10 cellular contexts compared by ENCODE assay signal in the genomic region with DNA sequence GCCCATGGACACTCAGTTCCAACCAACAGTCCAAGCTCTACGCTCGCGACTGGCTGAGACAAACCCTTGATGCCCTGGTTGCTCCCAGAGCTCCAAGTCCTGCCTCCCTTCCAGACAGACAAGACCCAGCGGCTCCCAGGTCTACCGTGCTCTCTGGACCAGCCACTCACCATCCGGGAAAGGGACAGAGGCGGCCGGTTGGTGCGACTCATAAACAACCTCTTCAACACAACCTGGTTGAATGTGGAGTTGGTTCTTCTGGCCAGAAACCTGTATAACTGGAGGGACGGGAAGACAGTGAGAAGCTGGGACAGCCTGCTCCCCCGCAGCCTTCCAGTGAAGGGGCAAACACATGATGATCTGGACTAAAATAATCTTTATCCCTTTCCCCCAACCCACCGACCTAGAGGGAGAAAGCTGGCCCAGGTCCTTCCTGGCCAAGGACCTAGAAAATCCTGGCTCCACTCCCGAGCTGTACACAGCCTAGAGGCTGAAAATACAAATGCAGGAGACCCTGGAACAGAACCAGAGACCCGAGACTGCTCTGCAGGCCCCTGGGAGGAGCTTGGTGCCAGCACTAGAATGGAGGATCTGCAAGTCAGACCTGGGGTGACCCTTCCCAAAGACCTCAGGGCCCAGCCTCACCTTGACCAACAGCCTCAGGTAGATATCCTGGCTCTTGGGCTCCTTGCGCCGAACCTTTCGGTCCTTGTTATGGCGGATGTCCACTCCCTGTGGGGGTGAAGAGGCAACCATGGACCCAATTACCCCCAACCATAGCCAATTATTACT. TPM values are rescaled to one million over a fixed set of nuclear protein-coding genes. Genes with fewer than 3 reads are reported as not detected.
DNase-seq lines count a peak whose midpoint lies in the region; ATAC-seq, FAIRE-seq and TF ChIP-seq lines count a peak whose summit lies in the region.
"Had no signal": no experiment of that assay in that cellular context is flagged by ENCODE, and none has a peak within 500 bp of the region (broad histone marks: within the 10 kb centered on the region; RNA-seq: fewer than 3 reads in every experiment).

No MANE protein-coding gene starts in this region.

- H3K9me3 ChIP-seq in ascending aorta (no peaks in the 10 kb centered on the region), right lobe of liver (no peaks in the 10 kb centered on the region), transverse colon (no peaks in the 10 kb centered on the region)

- peaks cover 35% of the 10 kb centered on the region for H3K4me1 Mint-ChIP-seq in activated naive CD4-positive, alpha-beta T cell treated with anti-CD3 and anti-CD28 coated beads, Interleukin-2, amount 50 U/mL, for 24 hours

- TF ChIP-seq POLR2A in right lobe of liver (IDR thresholded peaks at IDR 0.05) (no peak), transverse colon (IDR thresholded peaks at IDR 0.05) (no peak)

- in situ Hi-C loops in transverse colon (cut with MboI; ENCODE audit: low pct_ligation_motif_present in 1 of 4, low pct_unique_long_range_greater_than_20kb in 1 of 4, low sequenced_read_pairs in 3 of 4): no loop called here

- H3K9me3 Mint-ChIP-seq in activated naive CD4-positive, alpha-beta T cell treated with anti-CD3 and anti-CD28 coated beads, Interleukin-2, amount 50 U/mL, for 24 hours: no peaks in the 10 kb centered on the region

- no peak for TF ChIP-seq CTCF in ascending aorta (IDR thresholded peaks at IDR 0.05)
- no peak for TF ChIP-seq CTCF in right lobe of liver (IDR thresholded peaks at IDR 0.05)
- peak in 1 of 5 experiments; percentile 23 for TF ChIP-seq CTCF in transverse colon (IDR thresholded peaks at IDR 0.05)
- TF ChIP-seq CTCF in D721Med (IDR thresholded peaks at IDR 0.05; ENCODE audit: insufficient read depth, missing control alignments): no peak

- peak overlapping the region; percentile 96 for H3K4me3 Mint-ChIP-seq in activated naive CD4-positive, alpha-beta T cell treated with anti-CD3 and anti-CD28 coated beads, Interleukin-2, amount 50 U/mL, for 24 hours

- WGBS in right lobe of liver (ENCODE audit: insufficient coverage, low coverage, low lambda C conversion rate, missing lambda C conversion rate): 53% methylated on average over 12 of the region's 18 CpGs
- 41% methylated on average over 17 of the region's 18 CpGs; no CpG with 5 or more reads in 1 of the 2 donors for WGBS in transverse colon (ENCODE audit: low coverage in 1 of 2), 2 donors

- DNase-seq in activated naive CD4-positive, alpha-beta T cell treated with anti-CD3 and anti-CD28 coated beads, Interleukin-2, amount 50 U/mL, for 16 hours: no peak
- DNase-seq in ascending aorta (ENCODE audit: low spot score in 2 of 2): no peak
- DNase-seq in right lobe of liver: no peak
- no peak for DNase-seq in transverse colon
- no peak for DNase-seq in D721Med (ENCODE audit: insufficient read length, low spot score)
- no peak for DNase-seq in occipital lobe (lab: John Stamatoyannopoulos, UW)
- DNase-seq: kidney glomerular epithelial cell, NCI-H526 treated with DMSO at 0.1 percent for 48 hours had no signal

- H3K27ac ChIP-seq in ascending aorta (peak overlapping the region in 1 of 2 donors; percentile 74), right lobe of liver (no peak overlapping the region), transverse colon (peak overlapping the region; percentile 90 to 97 (median 94))

- H3K27me3 ChIP-seq in ascending aorta: no peaks in the 10 kb centered on the region
- H3K27me3 ChIP-seq in right lobe of liver: no peaks in the 10 kb centered on the region
- no peaks in the 10 kb centered on the region for H3K27me3 ChIP-seq in transverse colon

- peaks cover 18 to 29% of the 10 kb centered on the region in 2 donors for H3K36me3 ChIP-seq in ascending aorta
- peaks cover 0 to 28% (median 16%) of the 10 kb centered on the region in 4 donors for H3K36me3 ChIP-seq in right lobe of liver
- H3K36me3 ChIP-seq in transverse colon: peaks cover 0 to 19% (median 6%) of the 10 kb centered on the region in 4 donors

- H3K4me3 ChIP-seq in ascending aorta (peak overlapping the region; percentile 68 to 95), right lobe of liver (peak overlapping the region; percentile 64 to 91 (median 70)), transverse colon (peak overlapping the region in 3 of 4 donors; percentile 56 to 90 (median 73))

- FAIRE-seq in D721Med (lab: Jason Lieb, UNC): no peak

- H3K36me3 Mint-ChIP-seq in activated naive CD4-positive, alpha-beta T cell treated with anti-CD3 and anti-CD28 coated beads, Interleukin-2, amount 50 U/mL, for 24 hours: peaks cover 32% of the 10 kb centered on the region

- peaks cover 10 to 19% of the 10 kb centered on the region in 2 donors for H3K4me1 ChIP-seq in ascending aorta
- H3K4me1 ChIP-seq in right lobe of liver: peaks cover 0 to 28% (median 11%) of the 10 kb centered on the region in 4 donors
- peaks cover 24 to 49% (median 46%) of the 10 kb centered on the region in 4 donors for H3K4me1 ChIP-seq in transverse colon

- peak overlapping the region; percentile 99 for H3K27ac Mint-ChIP-seq in activated naive CD4-positive, alpha-beta T cell treated with anti-CD3 and anti-CD28 coated beads, Interleukin-2, amount 50 U/mL, for 24 hours

- no peaks in the 10 kb centered on the region for H3K27me3 Mint-ChIP-seq in activated naive CD4-positive, alpha-beta T cell treated with anti-CD3 and anti-CD28 coated beads, Interleukin-2, amount 50 U/mL, for 24 hours

- no peak for TF ChIP-seq EP300 in transverse colon (IDR thresholded peaks at IDR 0.05; ENCODE audit: low read depth)

- ATAC-seq in right lobe of liver (no peak), GM18517 (IDR thresholded peaks at IDR 0.05; ENCODE audit: unreplicated experiment) (no peak)

- intact Hi-C loops in ascending aorta (cut with DNase I): no loop called here
- intact Hi-C loops in right lobe of liver (cut with DNase I): no loop called here
- intact Hi-C loops in transverse colon (cut with DNase I; ENCODE audit: low total_unique reads): no loop called here

RNA-seq across cellular contexts. Expression of a gene that starts 1.6 kb away (rescaled TPM):
- total RNA-seq in ascending aorta (2,223 TPM), right lobe of liver (100 to 1,000 TPM; 355 to 867 (median 385) TPM), transverse colon (1,000 to 10,000 TPM; 1,394 to 2,260 (median 1,686) TPM), occipital lobe (1,447 TPM)

RNA-seq across cellular contexts. Expression of a gene that starts 2.0 kb away (rescaled TPM):
- total RNA-seq in ascending aorta: 35.3 TPM
- 10 to 100 TPM; 11.4 to 30.1 (median 17.2) TPM for total RNA-seq in right lobe of liver
- total RNA-seq in transverse colon: 100 to 1,000 TPM in 1 of 4 donors, 10 to 100 TPM in 3; 41.8 to 185 (median 68.7) TPM
- 7.2 TPM for total RNA-seq in occipital lobe

RNA-seq across cellular contexts. Expression of a gene that starts 2.5 kb away (rescaled TPM):
- not detected for total RNA-seq in ascending aorta
- total RNA-seq in right lobe of liver: under 1 TPM in 2 of 6 experiments, not detected in 4; 0.22 to 0.37 TPM
- 100 to 1,000 TPM in 3 of 4 donors, 10 to 100 TPM in 1; 97.0 to 746 (median 203) TPM for total RNA-seq in transverse colon
- 0.47 TPM for total RNA-seq in occipital lobe

RNA-seq across cellular contexts. Expression of a gene that starts 10.8 kb away (rescaled TPM):
- total RNA-seq in ascending aorta (not detected), right lobe of liver (not detected), transverse colon (not detected), occipital lobe (not detected)

RNA-seq across cellular contexts. Expression of a gene that starts 19.8 kb away (rescaled TPM):
- 0.21 TPM for total RNA-seq in ascending aorta
- 10 to 100 TPM in 2 of 6 experiments, 1 to 10 TPM in 4; 1.8 to 11.6 (median 3.3) TPM for total RNA-seq in right lobe of liver
- 10 to 100 TPM in 3 of 4 donors, 1 to 10 TPM in 1; 8.7 to 13.8 (median 11.6) TPM for total RNA-seq in transverse colon
- total RNA-seq in occipital lobe: 4.8 TPM

Comparison
In these comparisons a context has a peak if more than half of its experiments do, and no peak if none do; other contexts are left out.
1. H3K27ac ChIP-seq: peak in transverse colon (4 of 4); none in right lobe of liver (0 of 3).
2. RNA of a gene that starts 2.5 kb away (total RNA-seq): 97.0 to 746 TPM in transverse colon; 0.47 TPM in occipital lobe (single experiment), 0.22 to 0.37 TPM in right lobe of liver and not detected in ascending aorta (single experiment); every median in the first group is over 10 times any median in the second.
3. Peak in every context shown above with its lines, with median percentiles within 50 percentile points of each other: H3K4me3 ChIP-seq.